Comparison of ENCODE assay signal across 8 cellular contexts in genomic region chr6:87590989-87591388, GRCh38. TPM values are rescaled to one million over a fixed set of nuclear protein-coding genes. Genes with fewer than 3 reads are reported as not detected.
A peak's percentile ranks its signal among the peaks of the same experiment; 100 is the strongest.
DNase-seq lines count a peak whose midpoint lies in the region; ATAC-seq, FAIRE-seq and TF ChIP-seq lines count a peak whose summit lies in the region.

No MANE protein-coding gene starts in this region.

- H3K9ac ChIP-seq in ES-I3 (ENCODE audit: low read depth, low read length): peak overlapping the region; percentile 82

- no peak for ATAC-seq in pancreas

- H3K27ac ChIP-seq in Peyer's patch: no peak overlapping the region
- H3K27ac ChIP-seq in pancreas: no peak overlapping the region

- no peak for FAIRE-seq in pancreas (lab: Jason Lieb, UNC)

- H3K9me3 ChIP-seq in ES-I3 (ENCODE audit: control insufficient read depth, insufficient read depth, low read length) (no peaks in the 10 kb centered on the region), Peyer's patch (no peaks in the 10 kb centered on the region), pancreas (no peaks in the 10 kb centered on the region)

- H3K36me3 ChIP-seq in ES-I3 (ENCODE audit: insufficient read depth, low read length): peaks cover 13% of the 10 kb centered on the region; the same call in 1 of the 2 replicates
- peaks cover 0 to 13% (median 0%) of the 10 kb centered on the region in 3 donors for H3K36me3 ChIP-seq in Peyer's patch
- no peaks in the 10 kb centered on the region for H3K36me3 ChIP-seq in pancreas

- DNase-seq in Peyer's patch (no peak), epithelial cell of esophagus (ENCODE audit: low read depth) (no peak), pancreas (no peak), cerebellar cortex (ENCODE audit: low spot score) (no peak), NCI-H82 (lab: John Stamatoyannopoulos, UW) (no peak), NCI-H2029 treated with DMSO at 0.1 percent for 48 hours (lab: John Stamatoyannopoulos, UW) (no peak), HCEC 1CT (no peak)

- H3K27me3 ChIP-seq in Peyer's patch (no peaks in the 10 kb centered on the region), pancreas (no peaks in the 10 kb centered on the region)

- intact Hi-C loops in pancreas (cut with DNase I): no loop called here

- peak overlapping the region in 3 of 4 donors; percentile 68 to 88 (median 80) for H3K4me3 ChIP-seq in Peyer's patch
- H3K4me3 ChIP-seq in epithelial cell of esophagus (ENCODE audit: low read length): peak overlapping the region; percentile 95
- peak overlapping the region in 3 of 4 donors; percentile 57 to 86 (median 67) for H3K4me3 ChIP-seq in pancreas

- WGBS in pancreas, 2 donors: 58 to 59% methylated on average over 4 of the region's 4 CpGs

- H3K4me1 ChIP-seq in ES-I3 (ENCODE audit: insufficient read depth, low read length): peaks cover 5% of the 10 kb centered on the region; the same call in 1 of the 2 replicates
- peaks cover 0 to 37% (median 18%) of the 10 kb centered on the region in 4 donors for H3K4me1 ChIP-seq in Peyer's patch
- peaks cover 4 to 19% (median 11%) of the 10 kb centered on the region in 3 donors for H3K4me1 ChIP-seq in pancreas

- TF ChIP-seq POLR2A in Peyer's patch (IDR thresholded peaks at IDR 0.05): no peak

- TF ChIP-seq CTCF in Peyer's patch (IDR thresholded peaks at IDR 0.05) (no peak), epithelial cell of esophagus (IDR thresholded peaks at IDR 0.05; ENCODE audit: insufficient read depth, low read depth, low read length, missing control alignments) (no peak), pancreas (IDR thresholded peaks at IDR 0.05) (no peak)

RNA-seq across cellular contexts. Expression of gene ORC3, which starts 1.1 kb away (rescaled TPM):
- 10 to 100 TPM; 11.2 to 24.8 (median 16.9) TPM for total RNA-seq in Peyer's patch
- total RNA-seq in pancreas: 10 to 100 TPM in 2 of 6 donors, 1 to 10 TPM in 4; 5.5 to 11.6 (median 7.6) TPM
- polyA plus RNA-seq in pancreas: 10 to 100 TPM in 1 of 2 donors, 1 to 10 TPM in 1; 6.7 to 11.5 TPM

RNA-seq across cellular contexts. Expression of gene RARS2, which starts 1.2 kb away (rescaled TPM):
- total RNA-seq in Peyer's patch (10 to 100 TPM; 26.4 to 48.5 (median 44.8) TPM), pancreas (10 to 100 TPM; 14.9 to 21.7 (median 16.4) TPM)
- polyA plus RNA-seq in pancreas: 10 to 100 TPM in 1 of 2 donors, 1 to 10 TPM in 1; 7.5 to 17.3 TPM
